In the genomic region with DNA sequence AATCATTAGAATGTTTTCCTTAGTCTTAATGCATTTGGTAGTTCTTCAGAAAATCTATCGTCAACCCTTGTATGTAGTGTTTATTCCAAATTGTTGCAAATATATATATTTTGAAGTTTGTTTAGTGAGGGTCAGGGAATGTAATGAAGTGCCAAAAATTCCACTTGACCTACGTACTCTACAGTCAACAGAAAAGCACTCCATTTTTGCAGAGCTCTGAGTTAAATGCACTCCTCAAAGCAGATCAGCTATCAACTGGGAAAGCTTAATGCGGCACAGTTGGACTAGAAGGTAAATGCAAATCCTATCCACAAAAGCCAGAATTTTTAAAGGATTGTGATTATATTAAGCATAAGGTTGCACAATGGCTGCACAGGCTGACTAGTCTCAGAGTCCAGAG, we compare ENCODE assay signal across 28 cellular contexts.
DNase-seq lines count a peak whose midpoint lies in the region; ATAC-seq, FAIRE-seq and TF ChIP-seq lines count a peak whose summit lies in the region.
"Had no signal": no experiment of that assay in that cellular context is flagged by ENCODE, and none has a peak within 500 bp of the region (broad histone marks: within the 10 kb centered on the region; RNA-seq: fewer than 3 reads in every experiment).

No MANE protein-coding gene starts in this region.

- no peak overlapping the region for H4K91ac ChIP-seq in mesenchymal stem cell (ENCODE audit: low read length)

- no peak overlapping the region for H2BK12ac ChIP-seq in mesenchymal stem cell (ENCODE audit: low read length in 2 of 2)

- FAIRE-seq in endometrium (lab: Jason Lieb, UNC) = peak; percentile 51
- FAIRE-seq: A204.1, GM18507, H54, HepG2, K562 had no signal

- H3K14ac ChIP-seq in mesenchymal stem cell (ENCODE audit: low read length in 2 of 2) = no peak overlapping the region

- WGBS in mesenchymal stem cell = 67% methylated on average over 1 of the region's 3 CpGs

- no peak overlapping the region for H2AK5ac ChIP-seq in mesenchymal stem cell (ENCODE audit: low read length, severe bottlenecking)

- H3K4me2 ChIP-seq in mesenchymal stem cell (ENCODE audit: low read length, poor library complexity, severe bottlenecking) = no peak overlapping the region

- no peak overlapping the region for H2BK120ac ChIP-seq in mesenchymal stem cell (ENCODE audit: low read depth, low read length)

- H3K23ac ChIP-seq in mesenchymal stem cell (ENCODE audit: low read length in 2 of 2) = no peak overlapping the region

- H2BK15ac ChIP-seq in mesenchymal stem cell (ENCODE audit: low read depth, poor library complexity, severe bottlenecking) = no peak overlapping the region

- no peak overlapping the region for H3K4me3 ChIP-seq in mesenchymal stem cell (ENCODE audit: insufficient read depth in 1 of 2, low read depth in 1 of 2, low read length in 2 of 2)
- no peak overlapping the region for H3K4me3 ChIP-seq in upper lobe of right lung
- H3K4me3 ChIP-seq: K562, PC-9, SJSA1 had no signal

- H3K9me3 ChIP-seq in mesenchymal stem cell (ENCODE audit: control insufficient read depth, low read length) (peaks cover 11% of the 10 kb centered on the region), upper lobe of right lung (no peaks in the 10 kb centered on the region)
- H3K9me3 ChIP-seq: SJSA1 had no signal

- no peaks in the 10 kb centered on the region for H3K79me1 ChIP-seq in mesenchymal stem cell (replicated peaks; ENCODE audit: low read length, poor library complexity, severe bottlenecking)

- H3K36me3 ChIP-seq in mesenchymal stem cell (ENCODE audit: control insufficient read depth in 1 of 2, insufficient read depth in 2 of 2, low read depth in 1 of 2, low read length in 2 of 2) = no peaks in the 10 kb centered on the region
- no peaks in the 10 kb centered on the region for H3K36me3 ChIP-seq in upper lobe of right lung
- H3K36me3 ChIP-seq: SJSA1 had no signal

- H3K27ac ChIP-seq in mesenchymal stem cell (ENCODE audit: low read length, poor library complexity, severe bottlenecking) (no peak overlapping the region), upper lobe of right lung (no peak overlapping the region)
- H3K27ac ChIP-seq: C4-2B, PC-9, SJSA1 had no signal

- no peak for TF ChIP-seq CTCF in upper lobe of right lung (IDR thresholded peaks at IDR 0.05)

- intact Hi-C loops in upper lobe of right lung (cut with DNase I) = no loop called here

- H4K8ac ChIP-seq in mesenchymal stem cell (ENCODE audit: low read length) = no peak overlapping the region

- ATAC-seq in upper lobe of right lung (peak; percentile 60), HG03469 (IDR thresholded peaks at IDR 0.05; ENCODE audit: unreplicated experiment) (no peak)
- ATAC-seq: HepG2, K562, Right ventricle myocardium inferior had no signal

- H3K18ac ChIP-seq in mesenchymal stem cell (ENCODE audit: low read depth in 1 of 2, low read length in 2 of 2) = no peak overlapping the region

- no peak overlapping the region for H2BK5ac ChIP-seq in mesenchymal stem cell (ENCODE audit: low read depth, low read length, poor library complexity, severe bottlenecking)

- DNase-seq in HCEC 1CT = peak; percentile 34
- DNase-seq in mesenchymal stem cell = peak; percentile 33
- DNase-seq in upper lobe of right lung = no peak
- DNase-seq in GF-D8 (lab: John Stamatoyannopoulos, UW) = no peak
- DNase-seq in NCI-H345 treated with DMSO at 0.1 percent for 48 hours (lab: John Stamatoyannopoulos, UW; ENCODE audit: unreplicated experiment) = no peak
- DNase-seq: CD8-positive, alpha-beta memory T cell; DMS 273 treated with DMSO at 0.1 percent for 48 hours; DMS79; Kasumi-1; NCI-H1092 treated with DMSO at 0.1 percent for 48 hours; NCI-H1436; NCI-H1930; NCI-H2107; NCI-H446; NCI-H524 treated with DMSO at 0.1 percent for 48 hours; NCI-H82; NK-92 treated with Interleukin-12 subunit alpha and Interleukin-12 subunit beta, amount 100 ng/mL, for 24 hours; PC-9 had no signal

- H3K4ac ChIP-seq in mesenchymal stem cell (ENCODE audit: low read depth in 1 of 2, low read length in 2 of 2) = no peak overlapping the region

- no peak overlapping the region for H2AFZ ChIP-seq in mesenchymal stem cell (ENCODE audit: low read depth, low read length)
- H2AFZ ChIP-seq: PC-9 had no signal

- H3K27me3 ChIP-seq in mesenchymal stem cell (ENCODE audit: control insufficient read depth in 1 of 2, insufficient read depth in 1 of 2, low read length in 2 of 2) (no peaks in the 10 kb centered on the region), upper lobe of right lung (no peaks in the 10 kb centered on the region)
- H3K27me3 ChIP-seq: SJSA1 had no signal

- H3K9ac ChIP-seq in mesenchymal stem cell (ENCODE audit: low read length) = no peak overlapping the region

- H3K4me1 ChIP-seq in mesenchymal stem cell (ENCODE audit: control insufficient read depth, insufficient read depth, low read depth, low read length) = no peaks in the 10 kb centered on the region
- H3K4me1 ChIP-seq in upper lobe of right lung = no peaks in the 10 kb centered on the region
- H3K4me1 ChIP-seq: SJSA1 had no signal

Comparison
In these comparisons a context has a peak if more than half of its experiments do, and no peak if none do; other contexts are left out.
1. DNase-seq: peak in HCEC 1CT (single experiment) and mesenchymal stem cell (single experiment); none in upper lobe of right lung (single experiment), GF-D8 (single experiment) and NCI-H345 treated with DMSO at 0.1 percent for 48 hours (single experiment).